ENCODE assay signal across 2 cellular contexts in the genomic region with DNA sequence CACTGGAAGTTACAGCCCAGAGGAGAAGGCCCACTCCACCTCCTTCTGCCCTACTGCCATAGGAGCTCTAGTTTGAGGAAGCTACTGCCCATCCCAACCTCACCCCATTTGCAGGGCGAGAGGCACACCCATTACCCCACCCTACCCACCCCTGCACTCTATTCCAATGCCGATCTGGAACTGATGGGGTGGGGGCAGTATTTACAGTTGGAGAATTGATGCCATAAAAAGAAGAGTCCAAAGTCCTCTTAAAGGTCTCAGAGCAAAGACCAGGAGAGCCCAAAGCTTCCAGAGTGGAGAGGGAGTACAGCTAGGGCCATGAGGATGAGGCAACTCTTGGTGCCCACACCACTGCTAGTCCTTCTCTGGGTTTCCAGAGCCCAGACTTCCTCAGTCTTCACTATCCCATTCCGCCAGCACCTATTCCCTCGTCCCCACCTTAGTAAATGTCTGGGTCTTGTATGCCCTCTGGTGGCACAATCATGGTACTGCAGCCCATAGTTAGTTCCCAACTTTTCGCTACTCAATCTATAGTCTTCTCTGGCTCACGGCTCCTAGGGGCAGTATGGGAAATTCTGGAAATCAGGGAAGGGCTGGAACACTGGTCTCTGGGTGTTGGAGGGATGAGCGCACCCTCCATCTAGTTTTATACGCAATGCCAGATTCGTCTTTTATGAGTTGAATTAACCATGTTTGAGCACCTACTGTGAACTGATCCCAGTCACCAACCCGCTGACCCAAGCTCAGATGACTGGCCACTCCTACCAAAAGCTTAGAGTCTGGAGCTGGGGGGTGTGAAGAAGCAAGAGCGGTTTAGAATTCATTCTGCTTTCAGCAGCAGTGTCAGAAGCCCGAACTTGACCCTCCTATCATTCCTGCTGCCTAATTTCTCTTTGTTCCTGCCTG.
TF ChIP-seq lines count a peak whose summit lies in the region.

No MANE protein-coding gene starts in this region.

TF ChIP-seq in HCT116, 20 proteins besides CTCF, POLR2A, EP300 and RAD21:
- TF ChIP-seq CBX3 (IDR thresholded peaks at IDR 0.05; ENCODE audit: low read depth) (no peak), YY1 (IDR thresholded peaks at IDR 0.05; ENCODE audit: extremely low read depth, insufficient replicate concordance, low read depth, low read length) (peak; percentile 34)

TF ChIP-seq in HepG2, 621 proteins besides CTCF, POLR2A, EP300 and RAD21 (continues in another document):
- TF ChIP-seq TBX2 (CRISPR knock-in tag; IDR thresholded peaks at IDR 0.05; ENCODE audit: borderline replicate concordance) = 0 out of 2 replicates have a peak, but pooled peaks have one; percentile 22
- TF ChIP-seq, protein P1, sequence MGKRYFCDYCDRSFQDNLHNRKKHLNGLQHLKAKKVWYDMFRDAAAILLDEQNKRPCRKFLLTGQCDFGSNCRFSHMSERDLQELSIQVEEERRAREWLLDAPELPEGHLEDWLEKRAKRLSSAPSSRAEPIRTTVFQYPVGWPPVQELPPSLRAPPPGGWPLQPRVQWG (CRISPR knock-in tag; IDR thresholded peaks at IDR 0.05; ENCODE audit: borderline replicate concordance, low read depth) = no peak
- no peak for TF ChIP-seq ZNF564 (CRISPR knock-in tag; IDR thresholded peaks at IDR 0.05)
- TF ChIP-seq KLF16 (CRISPR knock-in tag; IDR thresholded peaks at IDR 0.05) = no peak
- no peak for TF ChIP-seq ZNF644 (CRISPR knock-in tag; IDR thresholded peaks at IDR 0.05; ENCODE audit: low read depth)
- TF ChIP-seq, protein P2, sequence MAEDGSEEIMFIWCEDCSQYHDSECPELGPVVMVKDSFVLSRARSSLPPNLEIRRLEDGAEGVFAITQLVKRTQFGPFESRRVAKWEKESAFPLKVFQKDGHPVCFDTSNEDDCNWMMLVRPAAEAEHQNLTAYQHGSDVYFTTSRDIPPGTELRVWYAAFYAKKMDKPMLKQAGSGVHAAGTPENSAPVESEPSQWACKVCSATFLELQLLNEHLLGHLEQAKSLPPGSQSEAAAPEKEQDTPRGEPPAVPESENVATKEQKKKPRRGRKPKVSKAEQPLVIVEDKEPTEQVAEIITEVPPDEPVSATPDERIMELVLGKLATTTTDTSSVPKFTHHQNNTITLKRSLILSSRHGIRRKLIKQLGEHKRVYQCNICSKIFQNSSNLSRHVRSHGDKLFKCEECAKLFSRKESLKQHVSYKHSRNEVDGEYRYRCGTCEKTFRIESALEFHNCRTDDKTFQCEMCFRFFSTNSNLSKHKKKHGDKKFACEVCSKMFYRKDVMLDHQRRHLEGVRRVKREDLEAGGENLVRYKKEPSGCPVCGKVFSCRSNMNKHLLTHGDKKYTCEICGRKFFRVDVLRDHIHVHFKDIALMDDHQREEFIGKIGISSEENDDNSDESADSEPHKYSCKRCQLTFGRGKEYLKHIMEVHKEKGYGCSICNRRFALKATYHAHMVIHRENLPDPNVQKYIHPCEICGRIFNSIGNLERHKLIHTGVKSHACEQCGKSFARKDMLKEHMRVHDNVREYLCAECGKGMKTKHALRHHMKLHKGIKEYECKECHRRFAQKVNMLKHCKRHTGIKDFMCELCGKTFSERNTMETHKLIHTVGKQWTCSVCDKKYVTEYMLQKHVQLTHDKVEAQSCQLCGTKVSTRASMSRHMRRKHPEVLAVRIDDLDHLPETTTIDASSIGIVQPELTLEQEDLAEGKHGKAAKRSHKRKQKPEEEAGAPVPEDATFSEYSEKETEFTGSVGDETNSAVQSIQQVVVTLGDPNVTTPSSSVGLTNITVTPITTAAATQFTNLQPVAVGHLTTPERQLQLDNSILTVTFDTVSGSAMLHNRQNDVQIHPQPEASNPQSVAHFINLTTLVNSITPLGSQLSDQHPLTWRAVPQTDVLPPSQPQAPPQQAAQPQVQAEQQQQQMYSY (CRISPR knock-in tag; IDR thresholded peaks at IDR 0.05) = no peak
- TF ChIP-seq STAG1 (CRISPR knock-in tag; IDR thresholded peaks at IDR 0.05) = peak; percentile 89
- peak; percentile 61; the same call in 1 of the 2 replicates for TF ChIP-seq REPIN1 (CRISPR knock-in tag; IDR thresholded peaks at IDR 0.05; ENCODE audit: borderline replicate concordance, low read depth)
- TF ChIP-seq KDM2A (CRISPR knock-in tag; IDR thresholded peaks at IDR 0.05; ENCODE audit: borderline replicate concordance, low read depth) = 0 out of 2 replicates have a peak, but pooled peaks have one; percentile 42
- TF ChIP-seq, protein P3, sequence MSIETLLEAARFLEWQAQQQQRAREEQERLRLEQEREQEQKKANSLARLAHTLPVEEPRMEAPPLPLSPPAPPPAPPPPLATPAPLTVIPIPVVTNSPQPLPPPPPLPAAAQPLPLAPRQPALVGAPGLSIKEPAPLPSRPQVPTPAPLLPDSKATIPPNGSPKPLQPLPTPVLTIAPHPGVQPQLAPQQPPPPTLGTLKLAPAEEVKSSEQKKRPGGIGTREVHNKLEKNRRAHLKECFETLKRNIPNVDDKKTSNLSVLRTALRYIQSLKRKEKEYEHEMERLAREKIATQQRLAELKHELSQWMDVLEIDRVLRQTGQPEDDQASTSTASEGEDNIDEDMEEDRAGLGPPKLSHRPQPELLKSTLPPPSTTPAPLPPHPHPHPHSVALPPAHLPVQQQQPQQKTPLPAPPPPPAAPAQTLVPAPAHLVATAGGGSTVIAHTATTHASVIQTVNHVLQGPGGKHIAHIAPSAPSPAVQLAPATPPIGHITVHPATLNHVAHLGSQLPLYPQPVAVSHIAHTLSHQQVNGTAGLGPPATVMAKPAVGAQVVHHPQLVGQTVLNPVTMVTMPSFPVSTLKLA (IDR thresholded peaks at IDR 0.05) = no peak
- no peak for TF ChIP-seq NFATC3 (CRISPR knock-in tag; IDR thresholded peaks at IDR 0.05)
- TF ChIP-seq, protein P4, sequence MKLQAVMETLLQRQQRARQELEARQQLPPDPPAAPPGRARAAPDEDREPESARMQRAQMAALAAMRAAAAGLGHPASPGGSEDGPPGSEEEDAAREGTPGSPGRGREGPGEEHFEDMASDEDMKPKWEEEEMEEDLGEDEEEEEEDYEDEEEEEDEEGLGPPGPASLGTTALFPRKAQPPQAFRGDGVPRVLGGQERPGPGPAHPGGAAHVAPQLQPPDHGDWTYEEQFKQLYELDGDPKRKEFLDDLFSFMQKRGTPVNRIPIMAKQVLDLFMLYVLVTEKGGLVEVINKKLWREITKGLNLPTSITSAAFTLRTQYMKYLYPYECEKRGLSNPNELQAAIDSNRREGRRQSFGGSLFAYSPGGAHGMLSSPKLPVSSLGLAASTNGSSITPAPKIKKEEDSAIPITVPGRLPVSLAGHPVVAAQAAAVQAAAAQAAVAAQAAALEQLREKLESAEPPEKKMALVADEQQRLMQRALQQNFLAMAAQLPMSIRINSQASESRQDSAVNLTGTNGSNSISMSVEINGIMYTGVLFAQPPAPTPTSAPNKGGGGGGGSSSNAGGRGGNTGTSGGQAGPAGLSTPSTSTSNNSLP (IDR thresholded peaks at IDR 0.05; ENCODE audit: low read depth, low read length) = no peak
- TF ChIP-seq PRMT3 (CRISPR knock-in tag; IDR thresholded peaks at IDR 0.05; ENCODE audit: borderline replicate concordance, low read depth) = no peak
- TF ChIP-seq HOXA7 (CRISPR knock-in tag; IDR thresholded peaks at IDR 0.05) = no peak
- no peak for TF ChIP-seq SP4 (CRISPR knock-in tag; IDR thresholded peaks at IDR 0.05)
- TF ChIP-seq ZKSCAN8 (CRISPR knock-in tag; IDR thresholded peaks at IDR 0.05; ENCODE audit: borderline replicate concordance) = no peak
- TF ChIP-seq ZFP36L2 (CRISPR knock-in tag; IDR thresholded peaks at IDR 0.05) = no peak
- TF ChIP-seq, protein P5, sequence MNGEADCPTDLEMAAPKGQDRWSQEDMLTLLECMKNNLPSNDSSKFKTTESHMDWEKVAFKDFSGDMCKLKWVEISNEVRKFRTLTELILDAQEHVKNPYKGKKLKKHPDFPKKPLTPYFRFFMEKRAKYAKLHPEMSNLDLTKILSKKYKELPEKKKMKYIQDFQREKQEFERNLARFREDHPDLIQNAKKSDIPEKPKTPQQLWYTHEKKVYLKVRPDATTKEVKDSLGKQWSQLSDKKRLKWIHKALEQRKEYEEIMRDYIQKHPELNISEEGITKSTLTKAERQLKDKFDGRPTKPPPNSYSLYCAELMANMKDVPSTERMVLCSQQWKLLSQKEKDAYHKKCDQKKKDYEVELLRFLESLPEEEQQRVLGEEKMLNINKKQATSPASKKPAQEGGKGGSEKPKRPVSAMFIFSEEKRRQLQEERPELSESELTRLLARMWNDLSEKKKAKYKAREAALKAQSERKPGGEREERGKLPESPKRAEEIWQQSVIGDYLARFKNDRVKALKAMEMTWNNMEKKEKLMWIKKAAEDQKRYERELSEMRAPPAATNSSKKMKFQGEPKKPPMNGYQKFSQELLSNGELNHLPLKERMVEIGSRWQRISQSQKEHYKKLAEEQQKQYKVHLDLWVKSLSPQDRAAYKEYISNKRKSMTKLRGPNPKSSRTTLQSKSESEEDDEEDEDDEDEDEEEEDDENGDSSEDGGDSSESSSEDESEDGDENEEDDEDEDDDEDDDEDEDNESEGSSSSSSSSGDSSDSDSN (CRISPR knock-in tag; IDR thresholded peaks at IDR 0.05) = 0 out of 2 replicates have a peak, but pooled peaks have one; percentile 40
- TF ChIP-seq ZSCAN9 (CRISPR knock-in tag; IDR thresholded peaks at IDR 0.05; ENCODE audit: borderline replicate concordance) = 0 out of 2 replicates have a peak, but pooled peaks have one; percentile 38
- TF ChIP-seq SAP130 (CRISPR knock-in tag; IDR thresholded peaks at IDR 0.05; ENCODE audit: low read depth) = 0 out of 2 replicates have a peak, but pooled peaks have one; percentile 17
- TF ChIP-seq ZNF83 (CRISPR knock-in tag; IDR thresholded peaks at IDR 0.05; ENCODE audit: borderline replicate concordance) = no peak
- no peak for TF ChIP-seq PHB2 (IDR thresholded peaks at IDR 0.05; ENCODE audit: partially characterized antibody)
- TF ChIP-seq ZNF432 (CRISPR knock-in tag; IDR thresholded peaks at IDR 0.05; ENCODE audit: borderline replicate concordance) = no peak
- TF ChIP-seq YY1 (IDR thresholded peaks at IDR 0.05; ENCODE audit: insufficient read depth, insufficient replicate concordance, low read depth, low read length) = no peak
- TF ChIP-seq ZBTB3 (CRISPR knock-in tag; IDR thresholded peaks at IDR 0.05; ENCODE audit: borderline replicate concordance, low read depth) = no peak
- no peak for TF ChIP-seq IRX3 (CRISPR knock-in tag; IDR thresholded peaks at IDR 0.05; ENCODE audit: borderline replicate concordance, low read depth)
- TF ChIP-seq, protein P6, sequence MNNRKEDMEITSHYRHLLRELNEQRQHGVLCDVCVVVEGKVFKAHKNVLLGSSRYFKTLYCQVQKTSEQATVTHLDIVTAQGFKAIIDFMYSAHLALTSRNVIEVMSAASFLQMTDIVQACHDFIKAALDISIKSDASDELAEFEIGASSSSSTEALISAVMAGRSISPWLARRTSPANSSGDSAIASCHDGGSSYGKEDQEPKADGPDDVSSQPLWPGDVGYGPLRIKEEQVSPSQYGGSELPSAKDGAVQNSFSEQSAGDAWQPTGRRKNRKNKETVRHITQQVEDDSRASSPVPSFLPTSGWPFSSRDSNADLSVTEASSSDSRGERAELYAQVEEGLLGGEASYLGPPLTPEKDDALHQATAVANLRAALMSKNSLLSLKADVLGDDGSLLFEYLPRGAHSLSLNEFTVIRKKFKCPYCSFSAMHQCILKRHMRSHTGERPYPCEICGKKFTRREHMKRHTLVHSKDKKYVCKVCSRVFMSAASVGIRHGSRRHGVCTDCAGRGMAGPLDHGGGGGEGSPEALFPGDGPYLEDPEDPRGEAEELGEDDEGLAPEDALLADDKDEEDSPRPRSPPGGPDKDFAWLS (CRISPR knock-in tag; IDR thresholded peaks at IDR 0.05; ENCODE audit: borderline replicate concordance) = no peak
- TF ChIP-seq NRL (CRISPR knock-in tag; IDR thresholded peaks at IDR 0.05; ENCODE audit: borderline replicate concordance) = no peak
- no peak for TF ChIP-seq MIER2 (CRISPR knock-in tag; IDR thresholded peaks at IDR 0.05)
- TF ChIP-seq ADNP (CRISPR knock-in tag; IDR thresholded peaks at IDR 0.05) = no peak
- no peak for TF ChIP-seq SMARCE1 (IDR thresholded peaks at IDR 0.05; ENCODE audit: borderline replicate concordance)
- TF ChIP-seq, protein P7, sequence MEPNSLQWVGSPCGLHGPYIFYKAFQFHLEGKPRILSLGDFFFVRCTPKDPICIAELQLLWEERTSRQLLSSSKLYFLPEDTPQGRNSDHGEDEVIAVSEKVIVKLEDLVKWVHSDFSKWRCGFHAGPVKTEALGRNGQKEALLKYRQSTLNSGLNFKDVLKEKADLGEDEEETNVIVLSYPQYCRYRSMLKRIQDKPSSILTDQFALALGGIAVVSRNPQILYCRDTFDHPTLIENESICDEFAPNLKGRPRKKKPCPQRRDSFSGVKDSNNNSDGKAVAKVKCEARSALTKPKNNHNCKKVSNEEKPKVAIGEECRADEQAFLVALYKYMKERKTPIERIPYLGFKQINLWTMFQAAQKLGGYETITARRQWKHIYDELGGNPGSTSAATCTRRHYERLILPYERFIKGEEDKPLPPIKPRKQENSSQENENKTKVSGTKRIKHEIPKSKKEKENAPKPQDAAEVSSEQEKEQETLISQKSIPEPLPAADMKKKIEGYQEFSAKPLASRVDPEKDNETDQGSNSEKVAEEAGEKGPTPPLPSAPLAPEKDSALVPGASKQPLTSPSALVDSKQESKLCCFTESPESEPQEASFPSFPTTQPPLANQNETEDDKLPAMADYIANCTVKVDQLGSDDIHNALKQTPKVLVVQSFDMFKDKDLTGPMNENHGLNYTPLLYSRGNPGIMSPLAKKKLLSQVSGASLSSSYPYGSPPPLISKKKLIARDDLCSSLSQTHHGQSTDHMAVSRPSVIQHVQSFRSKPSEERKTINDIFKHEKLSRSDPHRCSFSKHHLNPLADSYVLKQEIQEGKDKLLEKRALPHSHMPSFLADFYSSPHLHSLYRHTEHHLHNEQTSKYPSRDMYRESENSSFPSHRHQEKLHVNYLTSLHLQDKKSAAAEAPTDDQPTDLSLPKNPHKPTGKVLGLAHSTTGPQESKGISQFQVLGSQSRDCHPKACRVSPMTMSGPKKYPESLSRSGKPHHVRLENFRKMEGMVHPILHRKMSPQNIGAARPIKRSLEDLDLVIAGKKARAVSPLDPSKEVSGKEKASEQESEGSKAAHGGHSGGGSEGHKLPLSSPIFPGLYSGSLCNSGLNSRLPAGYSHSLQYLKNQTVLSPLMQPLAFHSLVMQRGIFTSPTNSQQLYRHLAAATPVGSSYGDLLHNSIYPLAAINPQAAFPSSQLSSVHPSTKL (CRISPR knock-in tag; IDR thresholded peaks at IDR 0.05) = 0 out of 2 replicates have a peak, but pooled peaks have one; percentile 16
- TF ChIP-seq ZNF350 (CRISPR knock-in tag; IDR thresholded peaks at IDR 0.05; ENCODE audit: borderline replicate concordance, low read depth) = peak; percentile 46; the same call in 1 of the 2 replicates
- no peak for TF ChIP-seq ZNF878 (CRISPR knock-in tag; IDR thresholded peaks at IDR 0.05)
- TF ChIP-seq SCMH1 (CRISPR knock-in tag; IDR thresholded peaks at IDR 0.05; ENCODE audit: borderline replicate concordance) = no peak
- TF ChIP-seq ASH2L (IDR thresholded peaks at IDR 0.05; ENCODE audit: insufficient read length, low read depth, low read length) = peak; percentile 31
- TF ChIP-seq ZNF343 (CRISPR knock-in tag; IDR thresholded peaks at IDR 0.05) = no peak
- no peak for TF ChIP-seq NFYC (CRISPR knock-in tag; IDR thresholded peaks at IDR 0.05)
- no peak for TF ChIP-seq MIXL1 (CRISPR knock-in tag; IDR thresholded peaks at IDR 0.05)
- no peak for TF ChIP-seq TSC22D2 (CRISPR knock-in tag; IDR thresholded peaks at IDR 0.05; ENCODE audit: borderline replicate concordance)
- TF ChIP-seq, protein P8, sequence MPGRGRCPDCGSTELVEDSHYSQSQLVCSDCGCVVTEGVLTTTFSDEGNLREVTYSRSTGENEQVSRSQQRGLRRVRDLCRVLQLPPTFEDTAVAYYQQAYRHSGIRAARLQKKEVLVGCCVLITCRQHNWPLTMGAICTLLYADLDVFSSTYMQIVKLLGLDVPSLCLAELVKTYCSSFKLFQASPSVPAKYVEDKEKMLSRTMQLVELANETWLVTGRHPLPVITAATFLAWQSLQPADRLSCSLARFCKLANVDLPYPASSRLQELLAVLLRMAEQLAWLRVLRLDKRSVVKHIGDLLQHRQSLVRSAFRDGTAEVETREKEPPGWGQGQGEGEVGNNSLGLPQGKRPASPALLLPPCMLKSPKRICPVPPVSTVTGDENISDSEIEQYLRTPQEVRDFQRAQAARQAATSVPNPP (CRISPR knock-in tag; IDR thresholded peaks at IDR 0.05) = no peak
